8 cellular contexts compared by ENCODE assay signal in genomic region chr14:71711619-71712018, GRCh38.
A peak's percentile ranks its signal among the peaks of the same experiment; 100 is the strongest.
DNase-seq lines count a peak whose midpoint lies in the region; ATAC-seq lines count a peak whose summit lies in the region.

No MANE protein-coding gene starts in this region.

- DNase-seq in Daoy (ENCODE audit: low read depth) (peak; percentile 86), NCI-H82 treated with DMSO at 0.1 percent for 48 hours (lab: John Stamatoyannopoulos, UW; ENCODE audit: unreplicated experiment) (peak; percentile 44), epidermal melanocyte (ENCODE audit: insufficient read length, low spot score) (peak; percentile 30), pulmonary artery endothelial cell (ENCODE audit: low read depth, low spot score) (peak; percentile 15), NCI-H2081 treated with DMSO at 0.1 percent for 48 hours (lab: John Stamatoyannopoulos, UW) (no peak), NCI-H1436 (lab: John Stamatoyannopoulos, UW) (no peak)
- DNase-seq in stimulated activated CD8-positive, alpha-beta memory T cell treated with anti-CD3 and anti-CD28 coated beads, Interleukin-4, amount 100 ng/mL, for 48 hours = no peak

- ATAC-seq in HG03095 (IDR thresholded peaks at IDR 0.05; ENCODE audit: unreplicated experiment) = no peak

Comparison
In these comparisons a context has a peak if more than half of its experiments do, and no peak if none do; other contexts are left out.
1. DNase-seq: peak in Daoy (single experiment), NCI-H82 treated with DMSO at 0.1 percent for 48 hours (single experiment), epidermal melanocyte (single experiment) and pulmonary artery endothelial cell (single experiment); none in NCI-H2081 treated with DMSO at 0.1 percent for 48 hours (single experiment), NCI-H1436 (single experiment) and stimulated activated CD8-positive, alpha-beta memory T cell treated with anti-CD3 and anti-CD28 coated beads, Interleukin-4, amount 100 ng/mL, for 48 hours (single experiment).